Comparison of ENCODE assay signal across 10 cellular contexts in genomic region chr15:74007820-74008371, GRCh38. TPM values are rescaled to one million over a fixed set of nuclear protein-coding genes. Genes with fewer than 3 reads are reported as not detected.
A peak's percentile ranks its signal among the peaks of the same experiment; 100 is the strongest.
DNase-seq lines count a peak whose midpoint lies in the region; ATAC-seq and FAIRE-seq lines count a peak whose summit lies in the region.
"Had no signal": no experiment of that assay in that cellular context is flagged by ENCODE, and none has a peak within 500 bp of the region (broad histone marks: within the 10 kb centered on the region; RNA-seq: fewer than 3 reads in every experiment).

No MANE protein-coding gene starts in this region.

- H3K27ac ChIP-seq in muscle layer of colon (ENCODE audit: low read depth, low read length) = peak overlapping the region; percentile 89
- peak overlapping the region; percentile 42 for H3K27ac ChIP-seq in urinary bladder (ENCODE audit: low read depth)

- H3K27ac Mint-ChIP-seq in activated T-helper 1 cell treated with anti-CD3 and anti-CD28 coated beads, Interleukin-12 subunit alpha, Interleukin-12 subunit beta, Interleukin-2, Interleukin-4 antibody, amounts not matched to agents 30 ng/mL and 10 ng/mL and 1 ng/mL, durations not matched to agents 14 hours and 24 hours and 36 hours = peak overlapping the region; percentile 96

- peaks cover 46% of the 10 kb centered on the region for H3K36me3 Mint-ChIP-seq in activated T-helper 1 cell treated with anti-CD3 and anti-CD28 coated beads, Interleukin-12 subunit alpha, Interleukin-12 subunit beta, Interleukin-2, Interleukin-4 antibody, amounts not matched to agents 30 ng/mL and 10 ng/mL and 1 ng/mL, durations not matched to agents 14 hours and 24 hours and 36 hours (ENCODE audit: low read depth)

- H3K9me3 ChIP-seq in muscle layer of colon (ENCODE audit: low read length) = no peaks in the 10 kb centered on the region

- H3K9me3 Mint-ChIP-seq in activated T-helper 1 cell treated with anti-CD3 and anti-CD28 coated beads, Interleukin-12 subunit alpha, Interleukin-12 subunit beta, Interleukin-2, Interleukin-4 antibody, amounts not matched to agents 30 ng/mL and 10 ng/mL and 1 ng/mL, durations not matched to agents 14 hours and 24 hours and 36 hours = peaks cover 6% of the 10 kb centered on the region

- FAIRE-seq in RCC 7860 (lab: Jason Lieb, UNC) = no peak

- intact Hi-C loops in Right ventricle myocardium superior (cut with DNase I) (no loop called here), left ventricle myocardium superior (cut with micrococcal nuclease) (no loop called here)
- intact Hi-C loops in activated T-helper 1 cell treated with anti-CD3 and anti-CD28 coated beads, Interleukin-12 subunit alpha, Interleukin-12 subunit beta, Interleukin-2, Interleukin-4 antibody, amounts not matched to agents 30 ng/mL and 10 ng/mL and 1 ng/mL, durations not matched to agents 14 hours and 24 hours and 36 hours (cut with micrococcal nuclease) = loop anchor here (1.0 to 2.0 kb wide), 4 partner anchors 11 to 1631 kb away; partner anchors contain the start of genes HEXA and STOML1

- DNase-seq in Right ventricle myocardium superior = no peak
- DNase-seq in left ventricle myocardium superior = no peak
- peak; percentile 30 for DNase-seq in activated T-helper 1 cell treated with anti-CD3 and anti-CD28 coated beads, Interleukin-12 subunit alpha, Interleukin-12 subunit beta, Interleukin-2, Interleukin-4 antibody, amounts not matched to agents 30 ng/mL and 10 ng/mL and 1 ng/mL, durations not matched to agents 14 hours and 24 hours and 36 hours (ENCODE audit: low spot score)
- DNase-seq in RCC 7860 (ENCODE audit: low spot score) = no peak
- no peak for DNase-seq in NOMO-1 (lab: John Stamatoyannopoulos, UW; ENCODE audit: unreplicated experiment in 2 of 2)
- DNase-seq: head of caudate nucleus had no signal

- peaks cover 75% of the 10 kb centered on the region for H3K4me1 Mint-ChIP-seq in activated T-helper 1 cell treated with anti-CD3 and anti-CD28 coated beads, Interleukin-12 subunit alpha, Interleukin-12 subunit beta, Interleukin-2, Interleukin-4 antibody, amounts not matched to agents 30 ng/mL and 10 ng/mL and 1 ng/mL, durations not matched to agents 14 hours and 24 hours and 36 hours (ENCODE audit: low read depth)

- no peaks in the 10 kb centered on the region for H3K27me3 Mint-ChIP-seq in activated T-helper 1 cell treated with anti-CD3 and anti-CD28 coated beads, Interleukin-12 subunit alpha, Interleukin-12 subunit beta, Interleukin-2, Interleukin-4 antibody, amounts not matched to agents 30 ng/mL and 10 ng/mL and 1 ng/mL, durations not matched to agents 14 hours and 24 hours and 36 hours (ENCODE audit: insufficient read depth)

- no peak overlapping the region for H3K9ac ChIP-seq in muscle layer of colon (ENCODE audit: low read length)

- no peaks in the 10 kb centered on the region for H3K27me3 ChIP-seq in muscle layer of colon (ENCODE audit: control insufficient read depth in 1 of 2, insufficient read depth in 2 of 2, low read length in 2 of 2)

- peak overlapping the region in 1 of 2 donors; percentile 28 for H3K4me3 ChIP-seq in muscle layer of colon (ENCODE audit: low read depth in 1 of 2, low read length in 2 of 2)
- no peak overlapping the region for H3K4me3 ChIP-seq in urinary bladder (ENCODE audit: low read depth, low read length)

- H3K4me1 ChIP-seq in muscle layer of colon (ENCODE audit: insufficient read depth, low read length) (peaks cover 68% of the 10 kb centered on the region), urinary bladder (ENCODE audit: insufficient read depth) (peaks cover 1% of the 10 kb centered on the region)

- peaks cover 4% of the 10 kb centered on the region for H3K36me3 ChIP-seq in muscle layer of colon (ENCODE audit: insufficient read depth, low read length)
- peaks cover 2% of the 10 kb centered on the region for H3K36me3 ChIP-seq in urinary bladder (ENCODE audit: insufficient read depth)

- WGBS in urinary bladder = 63% methylated on average over 5 of the region's 5 CpGs

- peak overlapping the region; percentile 79 for H3K4me3 Mint-ChIP-seq in activated T-helper 1 cell treated with anti-CD3 and anti-CD28 coated beads, Interleukin-12 subunit alpha, Interleukin-12 subunit beta, Interleukin-2, Interleukin-4 antibody, amounts not matched to agents 30 ng/mL and 10 ng/mL and 1 ng/mL, durations not matched to agents 14 hours and 24 hours and 36 hours

- ATAC-seq in Right ventricle myocardium superior (ENCODE audit: poor library complexity) = peak; percentile 8
- no peak for ATAC-seq in left ventricle myocardium superior
- ATAC-seq in HG02885 (IDR thresholded peaks at IDR 0.05; ENCODE audit: poor library complexity, unreplicated experiment) = no peak
- ATAC-seq: SK-N-SH treated with all-trans-retinoic acid at 6 μM for 48 hours had no signal

RNA-seq across cellular contexts. Expression of gene PML, which starts 13.4 kb away (rescaled TPM):
- total RNA-seq in Right ventricle myocardium superior (18.2 TPM), left ventricle myocardium superior (20.8 TPM), urinary bladder (22.3 TPM)
- 62.0 and 63.6 TPM in 2 replicates for total RNA-seq in activated T-helper 1 cell treated with anti-CD3 and anti-CD28 coated beads, Interleukin-12 subunit alpha, Interleukin-12 subunit beta, Interleukin-2, Interleukin-4 antibody, amounts not matched to agents 30 ng/mL and 10 ng/mL and 1 ng/mL, durations not matched to agents 14 hours and 24 hours and 36 hours
- polyA plus RNA-seq in urinary bladder = 36.5 TPM

RNA-seq across cellular contexts. Expression of gene STOML1, which starts 15.8 kb away (rescaled TPM):
- total RNA-seq in Right ventricle myocardium superior (26.8 TPM), left ventricle myocardium superior (26.9 TPM), urinary bladder (8.4 TPM)
- 10.6 and 11.6 TPM in 2 replicates for total RNA-seq in activated T-helper 1 cell treated with anti-CD3 and anti-CD28 coated beads, Interleukin-12 subunit alpha, Interleukin-12 subunit beta, Interleukin-2, Interleukin-4 antibody, amounts not matched to agents 30 ng/mL and 10 ng/mL and 1 ng/mL, durations not matched to agents 14 hours and 24 hours and 36 hours
- 25.5 TPM for polyA plus RNA-seq in urinary bladder
